9 cellular contexts compared by ENCODE assay signal in the genomic region with DNA sequence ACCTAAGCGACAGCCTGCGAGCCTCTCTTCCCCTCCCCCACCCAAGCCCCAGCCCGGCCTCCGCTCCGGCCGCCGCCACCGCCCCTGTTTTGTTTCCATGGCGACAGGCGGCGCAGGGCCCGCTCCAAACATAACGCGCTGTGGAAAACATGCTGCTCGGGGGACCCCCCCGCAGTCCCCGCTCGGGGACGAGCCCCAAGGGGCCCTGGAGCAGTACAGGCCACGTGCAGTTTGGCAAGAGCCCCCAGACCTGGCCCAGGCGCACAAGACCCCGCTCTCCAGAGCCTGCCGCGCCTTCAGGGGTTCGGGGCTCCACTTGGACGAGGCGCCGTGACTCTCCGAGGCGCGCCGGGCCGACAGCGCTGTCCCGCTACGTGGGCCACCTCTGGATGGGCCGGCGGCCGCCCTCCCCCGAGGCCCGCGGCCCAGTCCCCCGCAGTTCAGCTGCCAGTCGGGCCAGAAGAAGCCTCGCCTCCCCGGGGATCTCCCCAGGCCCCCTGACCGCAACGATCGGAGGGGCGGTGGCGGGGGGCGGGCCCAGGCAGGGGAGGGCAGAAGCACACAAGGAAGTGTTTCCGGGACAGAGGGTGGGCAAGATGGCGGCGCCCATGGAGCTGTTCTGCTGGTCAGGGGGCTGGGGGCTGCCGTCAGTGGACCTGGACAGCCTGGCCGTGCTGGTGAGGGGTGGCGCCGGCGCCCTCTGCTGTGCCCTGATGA. TPM values are rescaled to one million over a fixed set of nuclear protein-coding genes. Genes with fewer than 3 reads are reported as not detected.
DNase-seq lines count a peak whose midpoint lies in the region; ATAC-seq, FAIRE-seq and TF ChIP-seq lines count a peak whose summit lies in the region.
"Had no signal": no experiment of that assay in that cellular context is flagged by ENCODE, and none has a peak within 500 bp of the region (broad histone marks: within the 10 kb centered on the region; RNA-seq: fewer than 3 reads in every experiment).

A gene with protein sequence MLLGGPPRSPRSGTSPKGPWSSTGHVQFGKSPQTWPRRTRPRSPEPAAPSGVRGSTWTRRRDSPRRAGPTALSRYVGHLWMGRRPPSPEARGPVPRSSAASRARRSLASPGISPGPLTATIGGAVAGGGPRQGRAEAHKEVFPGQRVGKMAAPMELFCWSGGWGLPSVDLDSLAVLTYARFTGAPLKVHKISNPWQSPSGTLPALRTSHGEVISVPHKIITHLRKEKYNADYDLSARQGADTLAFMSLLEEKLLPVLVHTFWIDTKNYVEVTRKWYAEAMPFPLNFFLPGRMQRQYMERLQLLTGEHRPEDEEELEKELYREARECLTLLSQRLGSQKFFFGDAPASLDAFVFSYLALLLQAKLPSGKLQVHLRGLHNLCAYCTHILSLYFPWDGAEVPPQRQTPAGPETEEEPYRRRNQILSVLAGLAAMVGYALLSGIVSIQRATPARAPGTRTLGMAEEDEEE (plus strand): TSS at position 40 of the 717 bp plus-strand sequence. CDS start 110 bp downstream, at position 150.

- CTCF ChIA-PET in H1 (lab: Charles Lee; ENCODE audit: partially characterized antibody), result interaction anchor here (1.0 to 5.7 kb wide), 10 partner anchors 10 to 123 kb away, joined by 3 to 62 read pairs (median 6); no protein-coding TSS in a partner anchor

- H4K8ac ChIP-seq in H1 (ENCODE audit: extremely low read depth, insufficient read depth, low read length) (peak within 1 kb of the TSS; percentile 99), mesendoderm (ENCODE audit: low read depth, low read length) (peak within 1 kb of the TSS; percentile 91)

- H2BK15ac ChIP-seq in H1 (ENCODE audit: low read length) (peak within 1 kb of the TSS; percentile 99), mesendoderm (replicated peaks; ENCODE audit: low read depth) (no peak within 1 kb of the TSS)

- no peaks in the 10 kb centered on the region for H3K79me1 ChIP-seq in H1 (ENCODE audit: low read depth, low read length)
- H3K79me1 ChIP-seq in mesendoderm (ENCODE audit: low read length), result no peaks in the 10 kb centered on the region

- peaks cover 0 to 22% (median 11%) of the 10 kb centered on the region in 11 experiments; a peak in 13 of 22 replicates for H3K36me3 ChIP-seq in BLaER1 treated with 17β-estradiol and CSF1 and Interleukin-3, amounts not matched to agents 10 nM and 100 nM
- H3K36me3 ChIP-seq in H1 (ENCODE audit: control insufficient read depth in 2 of 4, insufficient read depth in 4 of 4, low read length in 3 of 4), result peaks cover 0 to 8% (median 2%) of the 10 kb centered on the region in 4 experiments; a peak in 3 of 8 replicates
- no peaks in the 10 kb centered on the region for H3K36me3 ChIP-seq in mesendoderm (ENCODE audit: control insufficient read depth, insufficient read depth, low read length)

- peak within 1 kb of the TSS; percentile 88 to 100 (median 94) for H3K9ac ChIP-seq in BLaER1 treated with 17β-estradiol and CSF1 and Interleukin-3, amounts not matched to agents 10 nM and 100 nM
- peak within 1 kb of the TSS; percentile 88 to 94 (median 88) for H3K9ac ChIP-seq in H1 (replicated peaks in 1 of 4; ENCODE audit: extremely low read depth in 1 of 4, low read depth in 3 of 4, low read length in 3 of 4)
- peak within 1 kb of the TSS; percentile 79 for H3K9ac ChIP-seq in mesendoderm (ENCODE audit: low read length)

- peak within 1 kb of the TSS; percentile 70 for H4K5ac ChIP-seq in H1 (ENCODE audit: insufficient read length, low read depth, low read length)
- peak within 1 kb of the TSS; percentile 71 for H4K5ac ChIP-seq in mesendoderm (ENCODE audit: low read length)

- peak within 1 kb of the TSS; percentile 36 for H3K4ac ChIP-seq in H1 (replicated peaks; ENCODE audit: insufficient read length, low read depth, low read length)
- H3K4ac ChIP-seq in mesendoderm (ENCODE audit: low read depth, low read length), result peak within 1 kb of the TSS; percentile 61

- H2AFZ ChIP-seq in H1 (ENCODE audit: low read length), result peak within 1 kb of the TSS; percentile 59; the same call in 1 of the 2 replicates

- POLR2A ChIA-PET in H1 (lab: Charles Lee; ENCODE audit: partially characterized antibody), result interaction anchor here (0.8 to 19.4 kb wide), 19 partner anchors 7 to 116 kb away, joined by 3 to 512 read pairs (median 6); a partner anchor contains a TSS

- H3K56ac ChIP-seq in H1 (replicated peaks; ENCODE audit: insufficient read length, low read depth, low read length) (peak within 1 kb of the TSS; percentile 80), mesendoderm (ENCODE audit: low read length) (peak within 1 kb of the TSS; percentile 98)

- H3K79me2 ChIP-seq in H1 (ENCODE audit: control insufficient read depth in 1 of 2, insufficient read depth in 2 of 2, low read length in 2 of 2) (no peaks in the 10 kb centered on the region), mesendoderm (ENCODE audit: control insufficient read depth, insufficient read depth, low read length) (no peaks in the 10 kb centered on the region)

- H2AK5ac ChIP-seq in H1 (ENCODE audit: low read depth, low read length) (peak within 1 kb of the TSS; percentile 76; the same call in 1 of the 2 replicates), mesendoderm (ENCODE audit: low read length) (peak within 1 kb of the TSS; percentile 6)

- H3K4me2 ChIP-seq in BLaER1 treated with 17β-estradiol and CSF1 and Interleukin-3, amounts not matched to agents 10 nM and 100 nM, result peak within 1 kb of the TSS; percentile 83 to 98 (median 94)
- H3K4me2 ChIP-seq in H1 (ENCODE audit: insufficient read depth in 1 of 2, low read depth in 2 of 2, low read length in 2 of 2) (peak within 1 kb of the TSS; percentile 91 to 99), mesendoderm (ENCODE audit: low read length) (peak within 1 kb of the TSS; percentile 91)

- 1% methylated on average over 28 of the region's 60 CpGs; no CpG with 5 or more reads in 1 of the 2 experiments for WGBS in H1 (ENCODE audit: extremely low coverage in 1 of 2, insufficient coverage in 1 of 2, insufficient read length in 1 of 2, insufficient replicate concordance in 2 of 2, low coverage in 1 of 2, low lambda C conversion rate in 2 of 2, missing lambda C conversion rate in 1 of 2), 2 experiments
- WGBS in mesendoderm (ENCODE audit: extremely low coverage, insufficient coverage, low lambda C conversion rate), result no CpG with 5 or more reads among the region's 60 CpGs

- DNase-seq in GM19240 (ENCODE audit: insufficient read length, low spot score) (peak; percentile 83), H1 (ENCODE audit: low read depth in 1 of 2, low spot score in 2 of 2) (peak in 1 of 2 experiments; percentile 90), mesendoderm (peak; percentile 96)
- peak; percentile 76 for DNase-seq in NK-92 treated with Interleukin-12 subunit alpha and Interleukin-12 subunit beta, amount 100 ng/mL, for 24 hours (lab: John Stamatoyannopoulos, UW)
- DNase-seq in activated CD8-positive, alpha-beta memory T cell treated with anti-CD3 and anti-CD28 coated beads for 4 hours (ENCODE audit: low read depth in 2 of 2), result peak; percentile 76 to 83
- DNase-seq in stimulated activated CD8-positive, alpha-beta memory T cell treated with anti-CD3 and anti-CD28 coated beads, Interleukin-15, amount 100 ng/mL, for 1 hour (ENCODE audit: low read depth), result peak; percentile 73

- H4K20me1 ChIP-seq in BLaER1 treated with 17β-estradiol and CSF1 and Interleukin-3, amounts not matched to agents 10 nM and 100 nM, result no peaks in the 10 kb centered on the region
- peaks cover 0 to 4% of the 10 kb centered on the region in 2 experiments for H4K20me1 ChIP-seq in H1 (replicated peaks in 1 of 2; ENCODE audit: control insufficient read depth in 1 of 2, insufficient read depth in 2 of 2, low read length in 2 of 2)

- TF ChIP-seq RAD21 in H1 (IDR thresholded peaks at IDR 0.05 in 1 of 2, conservative IDR thresholded peaks at IDR 0.05 in 1 of 2; ENCODE audit: low read depth in 2 of 2, low read length in 2 of 2), result peak in 1 of 2 experiments; percentile 3; a peak in 1 of 4 replicates

- H2BK120ac ChIP-seq in H1 (replicated peaks; ENCODE audit: low read depth, low read length) (peak within 1 kb of the TSS; percentile 92), mesendoderm (ENCODE audit: low read depth, low read length) (peak within 1 kb of the TSS; percentile 16)

- no peak for FAIRE-seq in H1 (lab: Jason Lieb, UNC)
- FAIRE-seq: colon had no signal

- no peak for TF ChIP-seq CTCF in H1 (IDR thresholded peaks at IDR 0.05; ENCODE audit: control extremely low read depth in 1 of 3, insufficient read depth in 1 of 3, low read depth in 1 of 3, low read length in 3 of 3)

- peak within 1 kb of the TSS; percentile 89 to 100 (median 97) for H3K27ac ChIP-seq in BLaER1 treated with 17β-estradiol and CSF1 and Interleukin-3, amounts not matched to agents 10 nM and 100 nM
- H3K27ac ChIP-seq in H1 (ENCODE audit: low read depth, low read length) (peak within 1 kb of the TSS; percentile 85), mesendoderm (ENCODE audit: low read depth, low read length) (peak within 1 kb of the TSS; percentile 65)

- peak within 1 kb of the TSS; percentile 76 to 97 (median 91) for H3K4me3 ChIP-seq in BLaER1 treated with 17β-estradiol and CSF1 and Interleukin-3, amounts not matched to agents 10 nM and 100 nM
- H3K4me3 ChIP-seq in H1 (ENCODE audit: extremely low read depth in 1 of 4, insufficient read depth in 2 of 4, low read depth in 3 of 4, low read length in 4 of 4) (peak within 1 kb of the TSS; percentile 86 to 95 (median 94)), mesendoderm (ENCODE audit: low read length) (peak within 1 kb of the TSS; percentile 64)

- H3K9me3 ChIP-seq in BLaER1 treated with 17β-estradiol and CSF1 and Interleukin-3, amounts not matched to agents 10 nM and 100 nM (replicated peaks in 1 of 11), result no peaks in the 10 kb centered on the region
- H3K9me3 ChIP-seq in H1 (ENCODE audit: insufficient read depth in 2 of 2, low read depth in 1 of 2, low read length in 1 of 2), result no peaks in the 10 kb centered on the region

- H3K14ac ChIP-seq in H1 (ENCODE audit: insufficient read length), result no peak within 1 kb of the TSS

- TF ChIP-seq POLR2A in H1 (IDR thresholded peaks at IDR 0.05; ENCODE audit: control extremely low read depth in 1 of 2, low read depth in 2 of 2, low read length in 2 of 2), result peak in 1 of 2 experiments; percentile 68; a peak in 2 of 3 replicates

- H3K4me1 ChIP-seq in BLaER1 treated with 17β-estradiol and CSF1 and Interleukin-3, amounts not matched to agents 10 nM and 100 nM, result peaks cover 36 to 48% (median 42%) of the 10 kb centered on the region in 10 experiments
- peaks cover 3 to 20% (median 12%) of the 10 kb centered on the region in 4 experiments for H3K4me1 ChIP-seq in H1 (replicated peaks in 1 of 4; ENCODE audit: control insufficient read depth in 3 of 4, insufficient read depth in 4 of 4, low read length in 3 of 4)
- peaks cover 7% of the 10 kb centered on the region for H3K4me1 ChIP-seq in mesendoderm (ENCODE audit: control insufficient read depth, low read depth, low read length)

- TF ChIP-seq EP300 in H1 (IDR thresholded peaks at IDR 0.05; ENCODE audit: borderline replicate concordance in 1 of 2, low read depth in 2 of 2, low read length in 2 of 2), result peak in 1 of 2 experiments; percentile 86; a peak in 1 of 3 replicates

- peak within 1 kb of the TSS; percentile 95 for H4K91ac ChIP-seq in H1 (replicated peaks; ENCODE audit: insufficient read length, low read length)

- H2BK5ac ChIP-seq in H1 (ENCODE audit: low read depth, low read length) (peak within 1 kb of the TSS; percentile 91), mesendoderm (ENCODE audit: low read length) (peak within 1 kb of the TSS; percentile 65)

- H3K23me2 ChIP-seq in H1 (ENCODE audit: low read depth, low read length), result peaks cover 17% of the 10 kb centered on the region

- H2BK12ac ChIP-seq in H1 (ENCODE audit: low read depth, low read length), result peak within 1 kb of the TSS; percentile 89

- peak within 1 kb of the TSS; percentile 75; the same call in 1 of the 2 replicates for H2BK20ac ChIP-seq in H1 (ENCODE audit: low read length)

- H3K18ac ChIP-seq in H1 (ENCODE audit: extremely low read depth, low read length), result peak within 1 kb of the TSS; percentile 78
- peak within 1 kb of the TSS; percentile 44 for H3K18ac ChIP-seq in mesendoderm (ENCODE audit: low read length)

- no peaks in the 10 kb centered on the region for H3K27me3 ChIP-seq in BLaER1 treated with 17β-estradiol and CSF1 and Interleukin-3, amounts not matched to agents 10 nM and 100 nM
- H3K27me3 ChIP-seq in H1 (replicated peaks in 1 of 4; ENCODE audit: control insufficient read depth in 3 of 4, extremely low read depth in 1 of 4, insufficient read depth in 3 of 4, low read length in 3 of 4) (peaks cover 0 to 3% (median 0%) of the 10 kb centered on the region in 4 experiments; a peak in 2 of 7 replicates), mesendoderm (ENCODE audit: insufficient read depth, low read length, poor library complexity) (no peaks in the 10 kb centered on the region)

- H3K23ac ChIP-seq in H1 (ENCODE audit: insufficient read length) (no peak within 1 kb of the TSS), mesendoderm (ENCODE audit: low read length) (no peak within 1 kb of the TSS)

- ATAC-seq in HG03571 (IDR thresholded peaks at IDR 0.05; ENCODE audit: unreplicated experiment), result peak; percentile 66

RNA-seq across cellular contexts. Expression of the gene that starts here (rescaled TPM):
- 47.9 and 55.0 TPM in 2 replicates for total RNA-seq in H1 (2021; fragmentation: NEBNext Ultra II Directional; extraction: Animal tissue kit (Norgen Biotek cat#: 25700))
- 131 and 161 TPM in 2 replicates for polyA plus RNA-seq in H1 (2011; rRNA removed)
- polyA plus RNA-seq in H1 (2011; cell fraction: cytosol; rRNA removed), result 108 TPM
- polyA plus RNA-seq in H1 (2011; cell fraction: nucleus; rRNA removed), result 98.3 TPM
- polyA plus RNA-seq in H1 (2012, experiment 1 of 2), result 52.9 to 74.3 TPM (median 71.2 TPM) in 4 replicates
- 106 TPM for polyA plus RNA-seq in H1 (2012, experiment 2 of 2)
- 37.2 TPM for polyA plus RNA-seq in H1 (2013, experiment 1 of 2)
- 36.4 TPM for polyA plus RNA-seq in H1 (2013, experiment 2 of 2)
- polyA minus RNA-seq in H1 (2011; rRNA and poly(A)+ RNA removed), result 39.0 and 48.9 TPM in 2 replicates
- polyA minus RNA-seq in H1 (2011; cell fraction: cytosol; rRNA and poly(A)+ RNA removed), result 31.5 TPM
- 29.7 TPM for polyA minus RNA-seq in H1 (2011; cell fraction: nucleus; rRNA and poly(A)+ RNA removed)
- 40.8 TPM for polyA plus RNA-seq in mesendoderm (2013, experiment 1 of 2)
- polyA plus RNA-seq in mesendoderm (2013, experiment 2 of 2), result 40.6 TPM
